23 cellular contexts compared by ENCODE assay signal in the genomic region with DNA sequence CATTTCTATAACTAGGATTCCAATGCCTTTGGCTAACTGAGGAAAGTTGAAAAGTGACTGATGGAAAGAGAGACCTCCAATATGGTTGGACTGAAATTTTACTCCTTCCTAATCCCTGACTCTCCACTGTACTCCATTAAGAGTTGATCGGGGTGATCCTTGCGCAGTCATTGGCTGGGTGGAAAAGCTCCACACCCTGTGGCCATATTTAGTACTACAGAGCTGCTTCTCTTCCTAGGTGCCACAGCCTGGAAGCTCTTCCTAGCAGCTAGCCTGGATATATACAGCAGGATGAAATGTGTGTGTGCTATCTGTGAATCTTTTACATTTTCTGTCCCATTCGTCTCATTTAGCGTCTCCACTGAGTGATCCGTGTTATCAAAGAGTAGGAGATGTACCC.
A peak's percentile ranks its signal among the peaks of the same experiment; 100 is the strongest.
DNase-seq lines count a peak whose midpoint lies in the region; ATAC-seq, FAIRE-seq and TF ChIP-seq lines count a peak whose summit lies in the region.
"Had no signal": no experiment of that assay in that cellular context is flagged by ENCODE, and none has a peak within 500 bp of the region (broad histone marks: within the 10 kb centered on the region; RNA-seq: fewer than 3 reads in every experiment).

No MANE protein-coding gene starts in this region.

- H3K27ac ChIP-seq in AG04450 (ENCODE audit: low read depth, low read length) (no peak overlapping the region), Karpas-422 (ENCODE audit: low read length) (no peak overlapping the region)
- H3K27ac ChIP-seq in CD8-positive, alpha-beta T cell (ENCODE audit: low read depth, low read length) = no peak overlapping the region
- H3K27ac ChIP-seq: coronary artery, sigmoid colon, upper lobe of right lung, VCaP had no signal

- H3K4me3 Mint-ChIP-seq in glutamatergic neuron (ENCODE audit: unreplicated experiment) = no peak overlapping the region
- no peak overlapping the region for H3K4me3 Mint-ChIP-seq in CD8-positive, alpha-beta T cell
- H3K4me3 Mint-ChIP-seq: activated CD4-positive, alpha-beta memory T cell treated with anti-CD3 and anti-CD28 coated beads, Interleukin-2, amount 10 ng/mL, durations not matched to agents 7 days and 5 days; activated naive CD4-positive, alpha-beta T cell treated with anti-CD3 and anti-CD28 coated beads for 36 hours; stimulated activated naive CD8-positive, alpha-beta T cell treated with anti-CD3 and anti-CD28 coated beads, Interleukin-15, Interleukin-2, amounts not matched to agents 100 ng/mL and 50 ng/mL, for 24 hours; T-helper 17 cell had no signal

- H3K36me3 ChIP-seq in H7 (replicated peaks; ENCODE audit: control insufficient read depth, insufficient read depth, low read length) (no peaks in the 10 kb centered on the region), Karpas-422 (ENCODE audit: insufficient read depth, low read length) (no peaks in the 10 kb centered on the region)
- no peaks in the 10 kb centered on the region for H3K36me3 ChIP-seq in CD8-positive, alpha-beta T cell (ENCODE audit: insufficient read depth, low read length)
- H3K36me3 ChIP-seq: sigmoid colon, upper lobe of right lung had no signal

- CTCF ChIA-PET in AG04450 (lab: Charles Lee) = interaction anchor here (0.9 to 2.4 kb wide), 7 partner anchors 9 to 292 kb away, joined by 3 to 10 read pairs (median 5); partner anchors contain the start of gene GAREM1
- CTCF ChIA-PET in CD8-positive, alpha-beta T cell (lab: Charles Lee) = interaction anchor here (1.2 kb wide), 1 partner anchor 10 kb away, joined by 4 read pairs; no protein-coding TSS in a partner anchor

- no peak for FAIRE-seq in frontal cortex (lab: Jason Lieb, UNC)

- H3K9ac ChIP-seq in Karpas-422 (ENCODE audit: low read length) = no peak overlapping the region

- H3K27me3 ChIP-seq in AG04450 (ENCODE audit: control insufficient read depth, insufficient read depth, low read length) (no peaks in the 10 kb centered on the region), H7 (ENCODE audit: control insufficient read depth, insufficient read depth, low read length) (no peaks in the 10 kb centered on the region), Karpas-422 (ENCODE audit: low read length) (no peaks in the 10 kb centered on the region)
- H3K27me3 ChIP-seq in CD8-positive, alpha-beta T cell (ENCODE audit: insufficient read depth, low read length) = peaks cover 3% of the 10 kb centered on the region
- H3K27me3 ChIP-seq: sigmoid colon, upper lobe of right lung had no signal

- POLR2A ChIA-PET in AG04450 (lab: Yijun Ruan, JAX) = no interaction called here
- POLR2A ChIA-PET in CD8-positive, alpha-beta T cell (lab: Charles Lee) = no interaction called here

- no peaks in the 10 kb centered on the region for H3K27me3 Mint-ChIP-seq in glutamatergic neuron (ENCODE audit: unreplicated experiment)
- H3K27me3 Mint-ChIP-seq in CD8-positive, alpha-beta T cell (ENCODE audit: low read depth) = peaks cover 18% of the 10 kb centered on the region

- H3K4me3 ChIP-seq in AG04450 (ENCODE audit: low read depth, low read length) = no peak overlapping the region
- no peak overlapping the region for H3K4me3 ChIP-seq in H7 (ENCODE audit: insufficient read depth, low read depth, low read length)
- no peak overlapping the region for H3K4me3 ChIP-seq in astrocyte of the spinal cord (ENCODE audit: low read depth, low read length)
- no peak overlapping the region for H3K4me3 ChIP-seq in CD8-positive, alpha-beta T cell (ENCODE audit: low read depth, low read length)
- no peak overlapping the region for H3K4me3 ChIP-seq in Karpas-422 (ENCODE audit: low read length)
- H3K4me3 ChIP-seq: coronary artery, sigmoid colon, upper lobe of right lung had no signal

- H3K4me1 Mint-ChIP-seq in glutamatergic neuron (ENCODE audit: low read depth, unreplicated experiment) = peaks cover 9% of the 10 kb centered on the region
- no peaks in the 10 kb centered on the region for H3K4me1 Mint-ChIP-seq in CD8-positive, alpha-beta T cell (ENCODE audit: low read depth)
- H3K4me1 Mint-ChIP-seq: activated CD4-positive, alpha-beta memory T cell treated with anti-CD3 and anti-CD28 coated beads, Interleukin-2, amount 10 ng/mL, durations not matched to agents 7 days and 5 days had no signal

- H3K9me3 ChIP-seq in AG04450 (ENCODE audit: control insufficient read depth, insufficient read depth, low read length) (no peaks in the 10 kb centered on the region), Karpas-422 (ENCODE audit: low read length) (no peaks in the 10 kb centered on the region)
- H3K9me3 ChIP-seq in CD8-positive, alpha-beta T cell (ENCODE audit: low read length) = no peaks in the 10 kb centered on the region
- H3K9me3 ChIP-seq: sigmoid colon, upper lobe of right lung had no signal

- H3K9me2 ChIP-seq in Karpas-422 (replicated peaks; ENCODE audit: insufficient read depth, low read length) = no peaks in the 10 kb centered on the region

- DNase-seq in AG04450 (ENCODE audit: low read depth, low spot score) (no peak), H7 (peak; percentile 14), astrocyte of the spinal cord (ENCODE audit: low read depth, low spot score) (no peak), glutamatergic neuron (no peak), Karpas-422 (no peak), frontal cortex (ENCODE audit: low spot score in 2 of 2) (no peak)
- DNase-seq in CD8-positive, alpha-beta T cell = no peak
- DNase-seq: activated CD4-positive, alpha-beta memory T cell treated with anti-CD3 and anti-CD28 coated beads, Interleukin-2, amount 10 ng/mL, durations not matched to agents 7 days and 5 days; activated naive CD4-positive, alpha-beta T cell treated with anti-CD3 and anti-CD28 coated beads for 36 hours; activated T-cell treated with anti-CD3 and anti-CD28 coated beads, Interleukin-2, amount 50 U/mL, for 1 hour; aorta; COR-L47; NCI-H1436 treated with DMSO at 0.1 percent for 48 hours; occipital lobe; SHP77 treated with DMSO at 0.1 percent for 48 hours; sigmoid colon; stimulated activated CD4-positive, alpha-beta T cell treated with anti-CD3 and anti-CD28 coated beads, Interleukin-1b, Interleukin-23, amount 100 ng/mL, for 48 hours; T-helper 17 cell; upper lobe of right lung had no signal

- no peak overlapping the region for H2AFZ ChIP-seq in Karpas-422 (ENCODE audit: low read length)

- H3K4me1 ChIP-seq in CD8-positive, alpha-beta T cell (ENCODE audit: insufficient read depth, low read length) = no peaks in the 10 kb centered on the region
- H3K4me1 ChIP-seq in Karpas-422 (ENCODE audit: low read length) = no peaks in the 10 kb centered on the region
- H3K4me1 ChIP-seq: sigmoid colon, upper lobe of right lung had no signal

- no peaks in the 10 kb centered on the region for H4K20me1 ChIP-seq in Karpas-422 (ENCODE audit: insufficient read depth, low read depth, low read length)

- ATAC-seq in CD8-positive, alpha-beta T cell = no peak
- no peak for ATAC-seq in GM18520 (IDR thresholded peaks at IDR 0.05; ENCODE audit: unreplicated experiment)
- ATAC-seq: T-helper 17 cell, upper lobe of right lung had no signal

- no peaks in the 10 kb centered on the region for H3K36me3 Mint-ChIP-seq in glutamatergic neuron (ENCODE audit: unreplicated experiment)
- no peaks in the 10 kb centered on the region for H3K36me3 Mint-ChIP-seq in CD8-positive, alpha-beta T cell

- intact Hi-C loops in CD8-positive, alpha-beta T cell (cut with DNase I, micrococcal nuclease) = no loop called here

- TF ChIP-seq CTCF in AG04450 (IDR thresholded peaks at IDR 0.05; ENCODE audit: low read depth, low read length) = peak; percentile 13; the same call in 1 of the 2 replicates
- TF ChIP-seq CTCF in astrocyte of the spinal cord (IDR thresholded peaks at IDR 0.05; ENCODE audit: low read depth, low read length) = peak; percentile 6
- TF ChIP-seq CTCF in glutamatergic neuron (IDR thresholded peaks at IDR 0.05; ENCODE audit: partially characterized antibody, unreplicated experiment) = peak; percentile 45
- no peak for TF ChIP-seq CTCF in CD8-positive, alpha-beta T cell (IDR thresholded peaks at IDR 0.05)

- H3K79me2 ChIP-seq in Karpas-422 (ENCODE audit: low read length) = no peaks in the 10 kb centered on the region

- H3K9me3 Mint-ChIP-seq in glutamatergic neuron (ENCODE audit: unreplicated experiment) = no peaks in the 10 kb centered on the region
- H3K9me3 Mint-ChIP-seq in CD8-positive, alpha-beta T cell = no peaks in the 10 kb centered on the region
- H3K9me3 Mint-ChIP-seq: activated CD4-positive, alpha-beta memory T cell treated with anti-CD3 and anti-CD28 coated beads, Interleukin-2, amount 10 ng/mL, durations not matched to agents 7 days and 5 days; activated naive CD4-positive, alpha-beta T cell treated with anti-CD3 and anti-CD28 coated beads for 36 hours; stimulated activated naive CD8-positive, alpha-beta T cell treated with anti-CD3 and anti-CD28 coated beads, Interleukin-15, Interleukin-2, amounts not matched to agents 100 ng/mL and 50 ng/mL, for 24 hours had no signal

- H3K4me2 ChIP-seq in Karpas-422 (ENCODE audit: low read depth, low read length, poor library complexity, severe bottlenecking) = no peak overlapping the region

- in situ Hi-C loops in astrocyte of the spinal cord (cut with HindIII; ENCODE audit: low sequenced_read_pairs) = no loop called here

- H3K27ac Mint-ChIP-seq in glutamatergic neuron (ENCODE audit: unreplicated experiment) = no peak overlapping the region
- no peak overlapping the region for H3K27ac Mint-ChIP-seq in CD8-positive, alpha-beta T cell
- H3K27ac Mint-ChIP-seq: activated CD4-positive, alpha-beta memory T cell treated with anti-CD3 and anti-CD28 coated beads, Interleukin-2, amount 10 ng/mL, durations not matched to agents 7 days and 5 days; activated naive CD4-positive, alpha-beta T cell treated with anti-CD3 and anti-CD28 coated beads for 36 hours; stimulated activated naive CD8-positive, alpha-beta T cell treated with anti-CD3 and anti-CD28 coated beads, Interleukin-15, Interleukin-2, amounts not matched to agents 100 ng/mL and 50 ng/mL, for 24 hours; T-helper 17 cell had no signal
